12 cellular contexts compared by ENCODE assay signal in the genomic region with DNA sequence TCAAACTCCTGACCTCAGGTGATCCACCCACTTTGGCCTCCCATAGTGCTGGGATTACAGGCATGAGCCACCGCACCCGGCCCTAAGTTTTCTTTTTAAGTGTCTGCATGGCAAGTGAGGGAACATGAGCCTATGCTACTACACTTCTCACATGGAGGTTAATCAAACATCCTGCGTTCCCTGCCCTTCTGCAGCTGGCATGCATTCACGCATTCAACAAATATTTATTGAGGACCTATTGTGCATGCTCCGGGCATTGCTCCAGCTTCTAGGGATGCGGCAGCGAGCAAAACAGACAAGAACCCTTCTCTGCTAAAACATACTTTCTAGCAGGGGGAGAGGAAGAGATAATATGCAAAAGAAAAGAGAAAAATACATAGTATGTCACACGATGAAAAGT. TPM values are rescaled to one million over a fixed set of nuclear protein-coding genes. Genes with fewer than 3 reads are reported as not detected.
DNase-seq lines count a peak whose midpoint lies in the region; ATAC-seq and TF ChIP-seq lines count a peak whose summit lies in the region.
"Had no signal": no experiment of that assay in that cellular context is flagged by ENCODE, and none has a peak within 500 bp of the region (broad histone marks: within the 10 kb centered on the region; RNA-seq: fewer than 3 reads in every experiment).

No MANE protein-coding gene starts in this region.

- ATAC-seq in HG03025 (IDR thresholded peaks at IDR 0.05; ENCODE audit: low FRiP score, unreplicated experiment) = no peak
- no peak for ATAC-seq in HG02610 (IDR thresholded peaks at IDR 0.05; ENCODE audit: unreplicated experiment)
- ATAC-seq: activated T-cell treated with anti-CD3 and anti-CD28 coated beads, Interleukin-2, amount 50 U/mL, for 4 hours had no signal

- H3K4me2 ChIP-seq in osteoblast (ENCODE audit: insufficient read depth, low read length) = no peak overlapping the region

- H3K9me3 ChIP-seq in HAP-1 (no peaks in the 10 kb centered on the region), osteoblast (ENCODE audit: low read depth, low read length) (no peaks in the 10 kb centered on the region)
- H3K9me3 ChIP-seq: right atrium auricular region had no signal

- in situ Hi-C loops in HAP-1 (cut with MboI; ENCODE audit: low sequenced_read_pairs) = no loop called here

- no peaks in the 10 kb centered on the region for H4K20me1 ChIP-seq in osteoblast (ENCODE audit: insufficient read depth, low read length)

- H3K4me1 ChIP-seq in HAP-1 (peaks cover 22% of the 10 kb centered on the region), osteoblast (ENCODE audit: insufficient read depth, low read length) (peaks cover 17% of the 10 kb centered on the region)

- no peak overlapping the region for H3K4me3 ChIP-seq in HAP-1
- no peak overlapping the region for H3K4me3 ChIP-seq in osteoblast (ENCODE audit: insufficient read depth, low read length)
- H3K4me3 ChIP-seq: right atrium auricular region had no signal

- H2AFZ ChIP-seq in osteoblast (ENCODE audit: low read length) = no peak overlapping the region

- no peaks in the 10 kb centered on the region for H3K79me2 ChIP-seq in osteoblast (ENCODE audit: insufficient read depth, low read length)

- H3K36me3 ChIP-seq in HAP-1 (replicated peaks) = no peaks in the 10 kb centered on the region
- peaks cover 8% of the 10 kb centered on the region for H3K36me3 ChIP-seq in osteoblast (ENCODE audit: insufficient read depth, low read length)

- no peak overlapping the region for H3K27ac ChIP-seq in osteoblast (ENCODE audit: low read depth, low read length)
- H3K27ac ChIP-seq: C4-2B, right atrium auricular region had no signal

- DNase-seq in HAP-1 (ENCODE audit: low spot score in 2 of 2) (peak; percentile 29 to 61), NCI-H2196 (lab: John Stamatoyannopoulos, UW; ENCODE audit: unreplicated experiment) (peak; percentile 92), brain pericyte (ENCODE audit: low read depth, low spot score) (peak; percentile 71), pons (ENCODE audit: low spot score) (peak; percentile 31), putamen (ENCODE audit: low spot score) (no peak), osteoblast (ENCODE audit: insufficient read length, low spot score, missing footprints) (no peak)
- DNase-seq: activated T-cell treated with anti-CD3 and anti-CD28 coated beads, Interleukin-2, amount 50 U/mL, for 4 hours; T-helper 1 cell had no signal

- H3K27me3 ChIP-seq in HAP-1 (ENCODE audit: low read depth) (no peaks in the 10 kb centered on the region), osteoblast (ENCODE audit: insufficient read depth, low read length) (no peaks in the 10 kb centered on the region)
- H3K27me3 ChIP-seq: right atrium auricular region had no signal

- no peak for TF ChIP-seq CTCF in osteoblast (IDR thresholded peaks at IDR 0.05; ENCODE audit: extremely low read depth, low read depth, low read length)

RNA-seq across cellular contexts. Expression of gene ACKR4, which starts 42.6 kb away (rescaled TPM):
- 0.72 TPM in 1 of 2 replicates, not detected in the other for total RNA-seq in osteoblast
- total RNA-seq: activated T-cell treated with anti-CD3 and anti-CD28 coated beads, Interleukin-2, amount 50 U/mL, for 4 hours had no signal

Comparison
In these comparisons a context has a peak if more than half of its experiments do, and no peak if none do; other contexts are left out.
1. DNase-seq: peak in HAP-1 (2 of 2), NCI-H2196 (single experiment), brain pericyte (single experiment) and pons (single experiment); none in putamen (single experiment) and osteoblast (single experiment).